In genomic region chr3:42749753-42750231, GRCh38 we compare ENCODE assay signal across 8 cellular contexts. TPM values are rescaled to one million over a fixed set of nuclear protein-coding genes. Genes with fewer than 3 reads are reported as not detected.
A peak's percentile ranks its signal among the peaks of the same experiment; 100 is the strongest.
DNase-seq lines count a peak whose midpoint lies in the region; ATAC-seq and TF ChIP-seq lines count a peak whose summit lies in the region.

No MANE protein-coding gene starts in this region.

- no TSS peak for BruUV-seq in Calu3 (replicated peaks; lab: Mats Ljungman, UMichigan)

- no peaks in the 10 kb centered on the region for H3K9me3 Mint-ChIP-seq in Calu3 (ENCODE audit: low read depth, unreplicated experiment)

- no peaks in the 10 kb centered on the region for H3K9me3 ChIP-seq in right lobe of liver

- no peaks in the 10 kb centered on the region for H3K36me3 ChIP-seq in right lobe of liver

- H3K4me3 Mint-ChIP-seq in Calu3 (ENCODE audit: low read depth, unreplicated experiment): no peak overlapping the region

- whole genome bisulfite sequencing in right lobe of liver (ENCODE audit: insufficient coverage, low coverage, low lambda C conversion rate, missing lambda C conversion rate): 48% methylated on average over 2 of the region's 10 CpGs

- H3K27ac ChIP-seq in right lobe of liver: no peak overlapping the region

- ATAC-seq in right lobe of liver (peak; percentile 28 to 57 (median 47)), HG03135 (IDR thresholded peaks at IDR 0.05; ENCODE audit: unreplicated experiment) (no peak)

- peaks cover 0 to 16% (median 7%) of the 10 kb centered on the region in 4 donors for H3K4me1 ChIP-seq in right lobe of liver

- CTCF ChIA-PET in Calu3 (lab: Charles Lee): interaction anchor here (0.8 kb wide), 1 partner anchor 66 kb away, joined by 3 read pairs; no protein-coding TSS in a partner anchor

- H3K27me3 ChIP-seq in right lobe of liver: no peaks in the 10 kb centered on the region

- H3K27me3 Mint-ChIP-seq in Calu3 (ENCODE audit: unreplicated experiment): no peaks in the 10 kb centered on the region

- no peak overlapping the region for H3K27ac Mint-ChIP-seq in Calu3 (ENCODE audit: unreplicated experiment)

- no peak for TF ChIP-seq POLR2A in right lobe of liver (IDR thresholded peaks at IDR 0.05)

- TF ChIP-seq CTCF in Calu3 (IDR thresholded peaks at IDR 0.05; ENCODE audit: unreplicated experiment) (peak; percentile 21), LNCAP (IDR thresholded peaks at IDR 0.05) (peak; percentile 32; the same call in 1 of the 2 replicates), right lobe of liver (IDR thresholded peaks at IDR 0.05) (peak in 3 of 4 donors; percentile 29 to 48 (median 37))

- intact Hi-C loops in Calu3 (cut with micrococcal nuclease; ENCODE audit: unreplicated experiment) (loop anchor here (10.0 kb wide), 1 partner anchor 175 kb away; no protein-coding TSS in a partner anchor), right lobe of liver (cut with DNase I) (no loop called here)

- no peak overlapping the region for H3K4me3 ChIP-seq in right lobe of liver

- H3K36me3 Mint-ChIP-seq in Calu3 (ENCODE audit: insufficient read depth, unreplicated experiment): no peaks in the 10 kb centered on the region

- in situ Hi-C loops in T47D (cut with HindIII; ENCODE audit: low pct_unique_long_range_greater_than_20kb, low sequenced_read_pairs): no loop called here

- no peaks in the 10 kb centered on the region for H3K4me1 Mint-ChIP-seq in Calu3 (ENCODE audit: low read depth, unreplicated experiment)

- DNase-seq in Calu3: no peak
- peak; percentile 64 to 67 for DNase-seq in T47D (ENCODE audit: low read depth in 1 of 2, low spot score in 1 of 2)
- DNase-seq in right lobe of liver: no peak
- no peak for DNase-seq in ureter (ENCODE audit: low spot score)
- no peak for DNase-seq in NCI-H128 (lab: John Stamatoyannopoulos, UW; ENCODE audit: unreplicated experiment)
- no peak for DNase-seq in foreskin melanocyte

RNA-seq across cellular contexts. Expression of gene CCDC13, which starts 23.3 kb away (rescaled TPM):
- total RNA-seq in Calu3 (2022) (0.66 and 0.68 TPM in 2 replicates), right lobe of liver (1 to 10 TPM; 1.2 to 2.5 (median 1.6) TPM), ureter (1.2 TPM)

RNA-seq across cellular contexts. Expression of gene HHATL, which starts 47.2 kb away (rescaled TPM):
- total RNA-seq in Calu3 (2022): not detected in 2 replicates
- total RNA-seq in right lobe of liver: 1 to 10 TPM in 1 of 6 experiments, under 1 TPM in 2, not detected in 3; 0.29 to 1.0 (median 0.60) TPM
- 0.73 TPM for total RNA-seq in ureter

RNA-seq across cellular contexts. Expression of gene HIGD1A, which starts 54.5 kb away (rescaled TPM):
- 88.1 and 90.4 TPM in 2 replicates for total RNA-seq in Calu3 (2022)
- total RNA-seq in right lobe of liver: 100 to 1,000 TPM; 104 to 348 (median 175) TPM
- total RNA-seq in ureter: 182 TPM

RNA-seq across cellular contexts. Expression of gene ACKR2, which starts 59.5 kb away (rescaled TPM):
- total RNA-seq in Calu3 (2022) (0.45 and 1.5 TPM in 2 replicates), right lobe of liver (10 to 100 TPM; 17.0 to 36.1 (median 23.0) TPM), ureter (17.2 TPM)

Comparison
In these comparisons a context has a peak if more than half of its experiments do, and no peak if none do; other contexts are left out.
1. DNase-seq: peak in T47D (2 of 2); none in Calu3 (single experiment), right lobe of liver (0 of 3), ureter (single experiment), NCI-H128 (single experiment) and foreskin melanocyte (single experiment).
2. Peak in every context shown above with its lines, with median percentiles within 50 percentile points of each other: CTCF ChIP-seq.